In genomic region chr4:150150545-150151156, GRCh38 we compare ENCODE assay signal across 22 cellular contexts.
DNase-seq lines count a peak whose midpoint lies in the region; ATAC-seq and TF ChIP-seq lines count a peak whose summit lies in the region.
"Had no signal": no experiment of that assay in that cellular context is flagged by ENCODE, and none has a peak within 500 bp of the region (broad histone marks: within the 10 kb centered on the region; RNA-seq: fewer than 3 reads in every experiment).

No MANE protein-coding gene starts in this region.

- H3K4me3 Mint-ChIP-seq in neural crest cell, result no peak overlapping the region
- no peak overlapping the region for H3K4me3 Mint-ChIP-seq in activated naive CD4-positive, alpha-beta T cell treated with anti-CD3 and anti-CD28 coated beads for 36 hours
- H3K4me3 Mint-ChIP-seq: activated CD8-positive, alpha-beta memory T cell treated with anti-CD3 and anti-CD28 coated beads, Interleukin-2, amount 10 ng/mL, durations not matched to agents 7 days and 5 days; central memory CD8-positive, alpha-beta T cell had no signal

- H3K79me2 ChIP-seq in trophoblast cell (ENCODE audit: control insufficient read depth, insufficient read depth, low read length, poor library complexity), result no peaks in the 10 kb centered on the region

- no peak overlapping the region for H3K4ac ChIP-seq in trophoblast cell (ENCODE audit: low read depth, low read length)

- no peaks in the 10 kb centered on the region for H3K27me3 Mint-ChIP-seq in neural crest cell (ENCODE audit: low read depth)
- peaks cover 9% of the 10 kb centered on the region for H3K27me3 Mint-ChIP-seq in activated naive CD4-positive, alpha-beta T cell treated with anti-CD3 and anti-CD28 coated beads for 36 hours (ENCODE audit: low read depth)
- H3K27me3 Mint-ChIP-seq: central memory CD8-positive, alpha-beta T cell had no signal

- no peaks in the 10 kb centered on the region for H3K4me1 ChIP-seq in trophoblast cell (ENCODE audit: control insufficient read depth in 1 of 2, insufficient read depth in 2 of 2, low read length in 2 of 2)
- H3K4me1 ChIP-seq: pancreas, Peyer's patch had no signal

- H3K27ac ChIP-seq in trophoblast cell (ENCODE audit: low read depth, low read length), result no peak overlapping the region
- H3K27ac ChIP-seq: adrenal gland, HL-60, pancreas, Peyer's patch, SK-N-MC had no signal

- H3K27ac Mint-ChIP-seq in neural crest cell (ENCODE audit: unreplicated experiment), result peak overlapping the region; percentile 87
- no peak overlapping the region for H3K27ac Mint-ChIP-seq in activated naive CD4-positive, alpha-beta T cell treated with anti-CD3 and anti-CD28 coated beads for 36 hours
- H3K27ac Mint-ChIP-seq: activated CD8-positive, alpha-beta memory T cell treated with anti-CD3 and anti-CD28 coated beads, Interleukin-2, amount 10 ng/mL, durations not matched to agents 7 days and 5 days had no signal

- H3K36me3 Mint-ChIP-seq in neural crest cell (ENCODE audit: low read depth), result no peaks in the 10 kb centered on the region
- no peaks in the 10 kb centered on the region for H3K36me3 Mint-ChIP-seq in activated naive CD4-positive, alpha-beta T cell treated with anti-CD3 and anti-CD28 coated beads for 36 hours (ENCODE audit: low read depth)
- H3K36me3 Mint-ChIP-seq: activated CD8-positive, alpha-beta memory T cell treated with anti-CD3 and anti-CD28 coated beads, Interleukin-2, amount 10 ng/mL, durations not matched to agents 7 days and 5 days had no signal

- in situ Hi-C loops in G401 (cut with HindIII; ENCODE audit: low sequenced_read_pairs), result no loop called here

- DNase-seq in G401 (ENCODE audit: low spot score) (peak; percentile 64), NCI-H446 treated with DMSO at 0.1 percent for 48 hours (lab: John Stamatoyannopoulos, UW) (peak; percentile 26), Right ventricle myocardium superior (peak; percentile 48), neural crest cell (ENCODE audit: low read depth, low spot score) (no peak), foreskin fibroblast (no peak), kidney tubule cell (ENCODE audit: low spot score) (no peak), trophoblast cell (no peak)
- no peak for DNase-seq in activated naive CD4-positive, alpha-beta T cell treated with anti-CD3 and anti-CD28 coated beads for 36 hours
- DNase-seq: activated CD8-positive, alpha-beta memory T cell treated with anti-CD3 and anti-CD28 coated beads, Interleukin-2, amount 10 ng/mL, durations not matched to agents 7 days and 5 days; activated effector memory CD4-positive, alpha-beta T cell treated with Interleukin-2 at 50 U/mL for 16 hours; adrenal gland; NCI-H774; pancreas; Peyer's patch; small intestine; stimulated activated CD4-positive, alpha-beta T cell treated with anti-CD3 and anti-CD28 coated beads, Interleukin-4, amount 100 ng/mL, for 24 hours; T1000 had no signal

- no peak overlapping the region for H2BK120ac ChIP-seq in trophoblast cell (ENCODE audit: insufficient read depth, low read length, poor library complexity)

- no peak overlapping the region for H2BK12ac ChIP-seq in trophoblast cell (ENCODE audit: low read length)

- H2AFZ ChIP-seq in trophoblast cell (ENCODE audit: insufficient read depth, low read length, poor library complexity), result no peak overlapping the region

- H3K18ac ChIP-seq in trophoblast cell (ENCODE audit: low read length), result no peak overlapping the region

- no peaks in the 10 kb centered on the region for H3K27me3 ChIP-seq in trophoblast cell (ENCODE audit: insufficient read depth, low read length)
- H3K27me3 ChIP-seq: adrenal gland, pancreas, Peyer's patch had no signal

- no peak overlapping the region for H3K9ac ChIP-seq in trophoblast cell (ENCODE audit: low read length)

- ATAC-seq in Right ventricle myocardium superior (ENCODE audit: poor library complexity), result peak; percentile 92
- ATAC-seq: activated CD8-positive, alpha-beta memory T cell treated with anti-CD3 and anti-CD28 coated beads, Interleukin-2, amount 10 ng/mL, durations not matched to agents 7 days and 5 days; HCT116; left lobe of liver; pancreas had no signal

- peaks cover 2% of the 10 kb centered on the region for H3K9me3 Mint-ChIP-seq in neural crest cell
- H3K9me3 Mint-ChIP-seq in activated naive CD4-positive, alpha-beta T cell treated with anti-CD3 and anti-CD28 coated beads for 36 hours, result no peaks in the 10 kb centered on the region
- H3K9me3 Mint-ChIP-seq: central memory CD8-positive, alpha-beta T cell had no signal

- H2BK5ac ChIP-seq in trophoblast cell (ENCODE audit: low read depth, low read length, poor library complexity), result no peak overlapping the region

- no CpG with 5 or more reads among the region's 2 CpGs for WGBS in trophoblast cell (ENCODE audit: extremely low coverage, insufficient coverage, insufficient read length)

- TF ChIP-seq CTCF in neural crest cell (conservative IDR thresholded peaks at IDR 0.05) (no peak), foreskin fibroblast (IDR thresholded peaks at IDR 0.05; ENCODE audit: low read depth, low read length) (no peak)

- H3K36me3 ChIP-seq in trophoblast cell (ENCODE audit: control insufficient read depth in 1 of 2, insufficient read depth in 2 of 2, low read length in 2 of 2), result no peaks in the 10 kb centered on the region
- H3K36me3 ChIP-seq: adrenal gland, pancreas, Peyer's patch had no signal

- H2AK5ac ChIP-seq in trophoblast cell (ENCODE audit: low read length), result no peak overlapping the region

- no peak overlapping the region for H4K91ac ChIP-seq in trophoblast cell (ENCODE audit: low read depth, low read length)

- no peak overlapping the region for H3K4me2 ChIP-seq in trophoblast cell (ENCODE audit: low read length)

- H3K23ac ChIP-seq in trophoblast cell (ENCODE audit: low read length), result no peak overlapping the region

- no peaks in the 10 kb centered on the region for H3K79me1 ChIP-seq in trophoblast cell (ENCODE audit: low read length)

- H4K12ac ChIP-seq in trophoblast cell (ENCODE audit: low read depth, low read length), result no peak overlapping the region

- no peak overlapping the region for H3K14ac ChIP-seq in trophoblast cell (ENCODE audit: low read length)

- peaks cover 35% of the 10 kb centered on the region for H3K4me1 Mint-ChIP-seq in neural crest cell
- H3K4me1 Mint-ChIP-seq in activated naive CD4-positive, alpha-beta T cell treated with anti-CD3 and anti-CD28 coated beads for 36 hours (ENCODE audit: low read depth), result no peaks in the 10 kb centered on the region
- H3K4me1 Mint-ChIP-seq: activated CD8-positive, alpha-beta memory T cell treated with anti-CD3 and anti-CD28 coated beads, Interleukin-2, amount 10 ng/mL, durations not matched to agents 7 days and 5 days; central memory CD8-positive, alpha-beta T cell had no signal

- H4K8ac ChIP-seq in trophoblast cell (ENCODE audit: low read depth, low read length), result no peak overlapping the region

- H3K9me3 ChIP-seq in trophoblast cell (ENCODE audit: insufficient read depth, low read depth, low read length), result no peaks in the 10 kb centered on the region
- H3K9me3 ChIP-seq: adrenal gland, pancreas, Peyer's patch had no signal

- H3K4me3 ChIP-seq in foreskin fibroblast (ENCODE audit: low read depth in 1 of 2, low read length in 2 of 2) (no peak overlapping the region), trophoblast cell (ENCODE audit: low read depth, low read length) (no peak overlapping the region)
- H3K4me3 ChIP-seq: adrenal gland, pancreas, Peyer's patch, SK-N-MC had no signal

- intact Hi-C loops in Right ventricle myocardium superior (cut with DNase I), result no loop called here
- intact Hi-C loops in activated naive CD4-positive, alpha-beta T cell treated with anti-CD3 and anti-CD28 coated beads for 36 hours (cut with micrococcal nuclease), result no loop called here

- CTCF ChIA-PET in activated naive CD4-positive, alpha-beta T cell treated with anti-CD3 and anti-CD28 coated beads for 36 hours (lab: Charles Lee), result no interaction called here

Comparison
In these comparisons a context has a peak if more than half of its experiments do, and no peak if none do; other contexts are left out.
1. DNase-seq: peak in G401 (single experiment), NCI-H446 treated with DMSO at 0.1 percent for 48 hours (single experiment) and Right ventricle myocardium superior (single experiment); none in neural crest cell (single experiment), foreskin fibroblast (0 of 2), kidney tubule cell (single experiment), activated naive CD4-positive, alpha-beta T cell treated with anti-CD3 and anti-CD28 coated beads for 36 hours (single experiment) and trophoblast cell (0 of 2).